In genomic region chr1:35437200-35437599, GRCh38 we compare ENCODE assay signal across 20 cellular contexts.
DNase-seq lines count a peak whose midpoint lies in the region; ATAC-seq and TF ChIP-seq lines count a peak whose summit lies in the region.
"Had no signal": no experiment of that assay in that cellular context is flagged by ENCODE, and none has a peak within 500 bp of the region (broad histone marks: within the 10 kb centered on the region; RNA-seq: fewer than 3 reads in every experiment).

No MANE protein-coding gene starts in this region.

- CTCF ChIA-PET in HEK293 (lab: Yijun Ruan, JAX): interaction anchor here (0.6 to 4.6 kb wide), 2 partner anchors 14 to 111 kb away, joined by 3 to 31 read pairs; no protein-coding TSS in a partner anchor

- no peaks in the 10 kb centered on the region for H3K4me1 ChIP-seq in HEK293 (ENCODE audit: control insufficient read depth, insufficient read depth, low read length)
- H3K4me1 ChIP-seq: BLaER1, HAP-1 had no signal

- H3K9me3 Mint-ChIP-seq in activated naive CD4-positive, alpha-beta T cell treated with anti-CD3 and anti-CD28 coated beads, Interleukin-2, amount 50 U/mL, for 72 hours: no peaks in the 10 kb centered on the region
- H3K9me3 Mint-ChIP-seq in effector memory CD8-positive, alpha-beta T cell: no peaks in the 10 kb centered on the region
- no peaks in the 10 kb centered on the region for H3K9me3 Mint-ChIP-seq in stimulated activated effector memory CD8-positive, alpha-beta T cell treated with anti-CD3 and anti-CD28 coated beads, Interleukin-12 subunit alpha, Interleukin-12 subunit beta, amount 100 ng/mL, for 72 hours

- no peaks in the 10 kb centered on the region for H3K27me3 Mint-ChIP-seq in effector memory CD8-positive, alpha-beta T cell

- intact Hi-C loops in Right ventricle myocardium inferior (cut with DNase I): no loop called here

- H3K36me3 ChIP-seq in HEK293 (ENCODE audit: control insufficient read depth in 2 of 2, insufficient read depth in 1 of 2, low read length in 2 of 2): peaks cover 0 to 90% of the 10 kb centered on the region in 2 experiments; a peak in 1 of 3 replicates

- no peak overlapping the region for H3K4me3 ChIP-seq in HEK293 (ENCODE audit: low read depth, low read length)
- H3K4me3 ChIP-seq: BLaER1, HAP-1, PC-9 had no signal

- no peaks in the 10 kb centered on the region for H3K9me3 ChIP-seq in HEK293 (ENCODE audit: control insufficient read depth, insufficient read depth, low read depth, low read length)
- H3K9me3 ChIP-seq: BLaER1, HAP-1 had no signal

- peaks cover 0 to 1% of the 10 kb centered on the region in 2 donors for H3K4me1 Mint-ChIP-seq in effector memory CD8-positive, alpha-beta T cell (ENCODE audit: low read depth in 2 of 2)
- peaks cover 9% of the 10 kb centered on the region for H3K4me1 Mint-ChIP-seq in stimulated activated effector memory CD8-positive, alpha-beta T cell treated with anti-CD3 and anti-CD28 coated beads, Interleukin-12 subunit alpha, Interleukin-12 subunit beta, amount 100 ng/mL, for 72 hours

- H3K27ac ChIP-seq in HEK293 (ENCODE audit: extremely low read depth, low read depth, low read length): no peak overlapping the region
- H3K27ac ChIP-seq: BLaER1, PC-9, RWPE1 had no signal

- POLR2A ChIA-PET in HEK293 (lab: Yijun Ruan, JAX): no interaction called here

- no peak for TF ChIP-seq CTCF in HEK293 (tag by site-specific recombination; IDR thresholded peaks at IDR 0.05)

- peak overlapping the region; percentile 40 to 95 for H3K27ac Mint-ChIP-seq in activated naive CD4-positive, alpha-beta T cell treated with anti-CD3 and anti-CD28 coated beads, Interleukin-2, amount 50 U/mL, for 72 hours
- H3K27ac Mint-ChIP-seq in effector memory CD8-positive, alpha-beta T cell: peak overlapping the region; percentile 11 to 33
- H3K27ac Mint-ChIP-seq in stimulated activated effector memory CD8-positive, alpha-beta T cell treated with anti-CD3 and anti-CD28 coated beads, Interleukin-12 subunit alpha, Interleukin-12 subunit beta, amount 100 ng/mL, for 72 hours: peak overlapping the region; percentile 30

- no peak for ATAC-seq in activated naive CD4-positive, alpha-beta T cell treated with anti-CD3 and anti-CD28 coated beads, Interleukin-2, amount 50 U/mL, for 72 hours
- ATAC-seq in effector memory CD8-positive, alpha-beta T cell (replicated peaks): no peak
- ATAC-seq in stimulated activated effector memory CD8-positive, alpha-beta T cell treated with anti-CD3 and anti-CD28 coated beads, Interleukin-12 subunit alpha, Interleukin-12 subunit beta, amount 100 ng/mL, for 72 hours: no peak
- no peak for ATAC-seq in Right ventricle myocardium inferior

- H3K36me3 Mint-ChIP-seq in activated naive CD4-positive, alpha-beta T cell treated with anti-CD3 and anti-CD28 coated beads, Interleukin-2, amount 50 U/mL, for 72 hours: peaks cover 0 to 16% of the 10 kb centered on the region in 2 donors
- H3K36me3 Mint-ChIP-seq in effector memory CD8-positive, alpha-beta T cell (ENCODE audit: insufficient read depth): peaks cover 53% of the 10 kb centered on the region
- H3K36me3 Mint-ChIP-seq in stimulated activated effector memory CD8-positive, alpha-beta T cell treated with anti-CD3 and anti-CD28 coated beads, Interleukin-12 subunit alpha, Interleukin-12 subunit beta, amount 100 ng/mL, for 72 hours: peaks cover 82% of the 10 kb centered on the region

- H3K4me3 Mint-ChIP-seq in effector memory CD8-positive, alpha-beta T cell: no peak overlapping the region
- H3K4me3 Mint-ChIP-seq in stimulated activated effector memory CD8-positive, alpha-beta T cell treated with anti-CD3 and anti-CD28 coated beads, Interleukin-12 subunit alpha, Interleukin-12 subunit beta, amount 100 ng/mL, for 72 hours: no peak overlapping the region

- no peak for DNase-seq in activated naive CD4-positive, alpha-beta T cell treated with anti-CD3 and anti-CD28 coated beads, Interleukin-2, amount 50 U/mL, for 72 hours (ENCODE audit: low spot score in 2 of 2)
- DNase-seq in activated naive CD4-positive, alpha-beta T cell treated with anti-CD3 and anti-CD28 coated beads, Interleukin-2, amount 50 U/mL, for 16 hours: no peak
- no peak for DNase-seq in effector memory CD8-positive, alpha-beta T cell
- DNase-seq in stimulated activated effector memory CD8-positive, alpha-beta T cell treated with anti-CD3 and anti-CD28 coated beads, Interleukin-12 subunit alpha, Interleukin-12 subunit beta, amount 100 ng/mL, for 72 hours (ENCODE audit: low spot score in 2 of 2): peak in 1 of 2 donors; percentile 43
- no peak for DNase-seq in Right ventricle myocardium inferior (ENCODE audit: missing footprints)
- no peak for DNase-seq in NCI-H510A treated with DMSO at 0.1 percent for 48 hours (lab: John Stamatoyannopoulos, UW)
- no peak for DNase-seq in HT-29 (ENCODE audit: low spot score)
- DNase-seq: COR-L47, DMS153, GF-D8, NCI-H1092, NCI-H1436 treated with DMSO at 0.1 percent for 48 hours, NCI-H2029, NCI-H345, NCI-H526, PC-9 had no signal

TF ChIP-seq in HEK293, 187 proteins besides CTCF, POLR2A, EP300 and RAD21:
- TF ChIP-seq ZBTB6 (tag by site-specific recombination; IDR thresholded peaks at IDR 0.05) (no peak), PRDM1 (tag by site-specific recombination; IDR thresholded peaks at IDR 0.05) (peak; percentile 57), ZNF354C (tag by site-specific recombination; IDR thresholded peaks at IDR 0.05; ENCODE audit: borderline replicate concordance, low read depth) (no peak)
TF ChIP-seq in HEK293: peak in this region for 1.
